In the genomic region with DNA sequence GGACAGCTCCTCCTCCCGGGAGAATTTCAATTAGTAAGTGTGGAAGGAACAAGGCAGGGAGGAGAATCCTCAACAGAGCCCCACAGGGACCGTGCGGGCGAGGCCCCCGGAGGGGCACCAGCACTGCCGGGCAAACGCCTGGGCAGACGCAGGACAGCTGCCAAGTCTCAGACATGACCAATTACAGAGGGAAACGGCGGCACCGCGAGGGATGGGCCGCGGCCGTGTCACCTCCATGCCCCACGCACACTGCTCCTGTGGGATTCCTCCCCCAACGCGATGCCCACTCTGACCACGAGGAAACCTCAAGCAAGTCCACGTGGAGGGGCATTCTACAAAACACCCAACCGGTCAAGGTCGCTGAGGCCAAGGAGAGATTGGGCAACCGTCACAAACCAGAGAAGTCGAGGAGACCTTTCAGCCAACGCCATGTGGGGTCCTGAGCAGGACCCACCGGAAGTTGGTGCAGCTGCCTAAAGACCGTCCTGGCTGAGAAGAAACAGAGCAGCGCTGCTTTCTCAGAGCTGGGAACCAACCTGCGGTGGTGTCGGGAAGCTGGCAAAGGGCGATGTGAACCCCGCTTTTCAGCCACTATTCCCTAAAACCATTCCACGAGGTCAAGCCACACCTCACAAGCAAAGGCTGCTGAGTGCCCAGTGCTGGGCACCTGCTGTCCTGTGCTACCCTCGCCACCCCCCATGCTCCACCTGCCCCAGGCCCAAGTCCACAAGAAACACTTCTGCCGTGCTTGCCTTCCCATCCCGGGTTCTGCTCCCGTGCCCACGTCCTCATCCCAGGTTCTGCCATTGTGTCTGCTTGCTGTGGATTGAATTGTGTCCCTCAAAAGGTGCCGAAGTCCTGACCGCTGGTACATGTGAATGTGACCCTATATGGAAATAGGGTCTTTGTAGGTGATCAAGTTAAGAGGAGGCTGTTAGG, we compare ENCODE assay signal across 23 cellular contexts. TPM values are rescaled to one million over a fixed set of nuclear protein-coding genes. Genes with fewer than 3 reads are reported as not detected.
DNase-seq lines count a peak whose midpoint lies in the region; ATAC-seq, FAIRE-seq and TF ChIP-seq lines count a peak whose summit lies in the region.
"Had no signal": no experiment of that assay in that cellular context is flagged by ENCODE, and none has a peak within 500 bp of the region (broad histone marks: within the 10 kb centered on the region; RNA-seq: fewer than 3 reads in every experiment).

No MANE protein-coding gene starts in this region.

- H3K4me1 Mint-ChIP-seq in activated CD8-positive, alpha-beta T cell treated with anti-CD3 and anti-CD28 coated beads, Interleukin-2, amount 10 ng/mL, durations not matched to agents 7 days and 5 days (ENCODE audit: low read depth): no peaks in the 10 kb centered on the region
- no peaks in the 10 kb centered on the region for H3K4me1 Mint-ChIP-seq in activated CD8-positive, alpha-beta T cell treated with anti-CD3 and anti-CD28 coated beads for 36 hours (ENCODE audit: low read depth)
- H3K4me1 Mint-ChIP-seq in astrocyte (ENCODE audit: low read depth, unreplicated experiment): peaks cover 4% of the 10 kb centered on the region
- H3K4me1 Mint-ChIP-seq: CD14-positive monocyte had no signal

- H3K36me3 ChIP-seq in astrocyte (ENCODE audit: insufficient read depth, low read length) (no peaks in the 10 kb centered on the region), lung (ENCODE audit: control insufficient read depth in 2 of 2, insufficient read depth in 2 of 2, low read length in 2 of 2) (no peaks in the 10 kb centered on the region), sigmoid colon (no peaks in the 10 kb centered on the region)
- H3K36me3 ChIP-seq: Peyer's patch had no signal

- H3K4me1 ChIP-seq in astrocyte (ENCODE audit: insufficient read depth, low read length): no peaks in the 10 kb centered on the region
- H3K4me1 ChIP-seq in lung (ENCODE audit: control insufficient read depth in 2 of 2, insufficient read depth in 2 of 2, low read length in 2 of 2): no peaks in the 10 kb centered on the region
- no peaks in the 10 kb centered on the region for H3K4me1 ChIP-seq in sigmoid colon
- H3K4me1 ChIP-seq: Peyer's patch had no signal

- H3K9me3 ChIP-seq in astrocyte (ENCODE audit: insufficient read depth, low read depth, low read length) (peaks cover 11% of the 10 kb centered on the region), lung (ENCODE audit: control insufficient read depth in 2 of 2, insufficient read depth in 1 of 2, low read length in 1 of 2) (peaks cover 2 to 19% of the 10 kb centered on the region in 2 donors), sigmoid colon (peaks cover 0 to 3% (median 0%) of the 10 kb centered on the region in 4 donors)

- H3K36me3 Mint-ChIP-seq in activated CD8-positive, alpha-beta T cell treated with anti-CD3 and anti-CD28 coated beads, Interleukin-2, amount 10 ng/mL, durations not matched to agents 7 days and 5 days (ENCODE audit: low read depth): no peaks in the 10 kb centered on the region
- H3K36me3 Mint-ChIP-seq in activated CD8-positive, alpha-beta T cell treated with anti-CD3 and anti-CD28 coated beads for 36 hours (ENCODE audit: low read depth): peaks cover 5% of the 10 kb centered on the region
- peaks cover 6% of the 10 kb centered on the region for H3K36me3 Mint-ChIP-seq in astrocyte (ENCODE audit: low read depth, unreplicated experiment)
- H3K36me3 Mint-ChIP-seq: CD14-positive monocyte had no signal

- H2AFZ ChIP-seq in astrocyte (ENCODE audit: low read depth, low read length): no peak overlapping the region
- H2AFZ ChIP-seq: GM23338 had no signal

- CTCF ChIA-PET in activated CD8-positive, alpha-beta T cell treated with anti-CD3 and anti-CD28 coated beads, Interleukin-2, amount 10 ng/mL, durations not matched to agents 7 days and 5 days (lab: Charles Lee): no interaction called here
- CTCF ChIA-PET in activated CD8-positive, alpha-beta T cell treated with anti-CD3 and anti-CD28 coated beads for 36 hours (lab: Charles Lee): no interaction called here

- no peak for TF ChIP-seq POLR2A in sigmoid colon (IDR thresholded peaks at IDR 0.05)

- no peak for TF ChIP-seq CTCF in activated CD8-positive, alpha-beta T cell treated with anti-CD3 and anti-CD28 coated beads for 36 hours (IDR thresholded peaks at IDR 0.05)
- no peak for TF ChIP-seq CTCF in astrocyte (IDR thresholded peaks at IDR 0.05; ENCODE audit: insufficient read depth, low read depth, low read length)
- no peak for TF ChIP-seq CTCF in lung (IDR thresholded peaks at IDR 0.05; ENCODE audit: control extremely low read depth, extremely low read depth)
- no peak for TF ChIP-seq CTCF in sigmoid colon (IDR thresholded peaks at IDR 0.05)

- FAIRE-seq in astrocyte (lab: Jason Lieb, UNC): no peak
- FAIRE-seq: G401.6 had no signal

- H3K27me3 ChIP-seq in astrocyte (ENCODE audit: insufficient read depth, low read length) (no peaks in the 10 kb centered on the region), lung (ENCODE audit: control insufficient read depth, insufficient read depth) (no peaks in the 10 kb centered on the region), sigmoid colon (peaks cover 0 to 14% (median 0%) of the 10 kb centered on the region in 3 donors)
- H3K27me3 ChIP-seq: Peyer's patch had no signal

- H3K27me3 Mint-ChIP-seq in activated CD8-positive, alpha-beta T cell treated with anti-CD3 and anti-CD28 coated beads, Interleukin-2, amount 10 ng/mL, durations not matched to agents 7 days and 5 days (ENCODE audit: low read depth): peaks cover 2% of the 10 kb centered on the region
- peaks cover 3% of the 10 kb centered on the region for H3K27me3 Mint-ChIP-seq in activated CD8-positive, alpha-beta T cell treated with anti-CD3 and anti-CD28 coated beads for 36 hours
- peaks cover 19% of the 10 kb centered on the region for H3K27me3 Mint-ChIP-seq in astrocyte (ENCODE audit: low read depth, unreplicated experiment)

- H3K79me2 ChIP-seq in astrocyte (ENCODE audit: insufficient read depth, low read length): no peaks in the 10 kb centered on the region

- peaks cover 10% of the 10 kb centered on the region for H3K9me3 Mint-ChIP-seq in activated CD8-positive, alpha-beta T cell treated with anti-CD3 and anti-CD28 coated beads, Interleukin-2, amount 10 ng/mL, durations not matched to agents 7 days and 5 days (ENCODE audit: insufficient read depth)
- peaks cover 8% of the 10 kb centered on the region for H3K9me3 Mint-ChIP-seq in activated CD8-positive, alpha-beta T cell treated with anti-CD3 and anti-CD28 coated beads for 36 hours
- peaks cover 20% of the 10 kb centered on the region for H3K9me3 Mint-ChIP-seq in astrocyte (ENCODE audit: unreplicated experiment)

- H3K9ac ChIP-seq in astrocyte (ENCODE audit: low read length): no peak overlapping the region

- intact Hi-C loops in activated CD8-positive, alpha-beta T cell treated with anti-CD3 and anti-CD28 coated beads for 36 hours (cut with micrococcal nuclease): no loop called here
- intact Hi-C loops in sigmoid colon (cut with DNase I): no loop called here

- no peak overlapping the region for H3K27ac ChIP-seq in astrocyte (ENCODE audit: low read depth, low read length)
- H3K27ac ChIP-seq in lung (ENCODE audit: low read depth in 1 of 2, low read length in 1 of 2): no peak overlapping the region
- H3K27ac ChIP-seq in sigmoid colon: no peak overlapping the region
- H3K27ac ChIP-seq: Peyer's patch had no signal

- H3K4me2 ChIP-seq in astrocyte (ENCODE audit: low read length): no peak overlapping the region
- H3K4me2 ChIP-seq: GM23338 had no signal

- TF ChIP-seq EP300 in sigmoid colon (IDR thresholded peaks at IDR 0.05): no peak

- no peak overlapping the region for H3K4me3 ChIP-seq in astrocyte (ENCODE audit: insufficient read depth, low read depth, low read length)
- H3K4me3 ChIP-seq in lung: no peak overlapping the region
- H3K4me3 ChIP-seq in sigmoid colon: no peak overlapping the region
- H3K4me3 ChIP-seq: GM23338, Peyer's patch had no signal

- H3K27ac Mint-ChIP-seq in activated CD8-positive, alpha-beta T cell treated with anti-CD3 and anti-CD28 coated beads, Interleukin-2, amount 10 ng/mL, durations not matched to agents 7 days and 5 days: no peak overlapping the region
- no peak overlapping the region for H3K27ac Mint-ChIP-seq in activated CD8-positive, alpha-beta T cell treated with anti-CD3 and anti-CD28 coated beads for 36 hours
- H3K27ac Mint-ChIP-seq in astrocyte (ENCODE audit: unreplicated experiment): peak overlapping the region; percentile 44
- H3K27ac Mint-ChIP-seq: GM23338 had no signal

- ATAC-seq in activated CD8-positive, alpha-beta T cell treated with anti-CD3 and anti-CD28 coated beads, Interleukin-2, amount 10 ng/mL, durations not matched to agents 7 days and 5 days: no peak
- ATAC-seq in activated CD8-positive, alpha-beta T cell treated with anti-CD3 and anti-CD28 coated beads for 36 hours: no peak
- ATAC-seq in lung (ENCODE audit: insufficient read depth, low FRiP score) (no peak), HG02588 (IDR thresholded peaks at IDR 0.05; ENCODE audit: unreplicated experiment) (no peak), GM18498 (IDR thresholded peaks at IDR 0.05; ENCODE audit: unreplicated experiment) (no peak)
- ATAC-seq: GM23338, HCT116 had no signal

- peak; percentile 17 for DNase-seq in activated CD8-positive, alpha-beta T cell treated with anti-CD3 and anti-CD28 coated beads, Interleukin-2, amount 10 ng/mL, durations not matched to agents 7 days and 5 days
- DNase-seq in activated CD8-positive, alpha-beta T cell treated with anti-CD3 and anti-CD28 coated beads for 36 hours: no peak
- DNase-seq in astrocyte (ENCODE audit: low read depth): no peak
- DNase-seq in lung (ENCODE audit: low spot score): peak; percentile 27
- DNase-seq in sigmoid colon: peak; percentile 57
- DNase-seq in activated CD4-positive, alpha-beta T cell treated with anti-CD3 and anti-CD28 coated beads for 1 hour: no peak
- DNase-seq: 8988T, DMS 273 treated with DMSO at 0.1 percent for 48 hours, MM.1S, NCI-H1092, NCI-H146, NCI-H2081, NCI-H2171 treated with DMSO at 0.1 percent for 48 hours, NCI-H446 treated with DMSO at 0.1 percent for 48 hours had no signal

- H3K4me3 Mint-ChIP-seq in activated CD8-positive, alpha-beta T cell treated with anti-CD3 and anti-CD28 coated beads, Interleukin-2, amount 10 ng/mL, durations not matched to agents 7 days and 5 days: no peak overlapping the region
- no peak overlapping the region for H3K4me3 Mint-ChIP-seq in activated CD8-positive, alpha-beta T cell treated with anti-CD3 and anti-CD28 coated beads for 36 hours
- H3K4me3 Mint-ChIP-seq in astrocyte (ENCODE audit: unreplicated experiment): no peak overlapping the region
- H3K4me3 Mint-ChIP-seq: CD14-positive monocyte, GM23338 had no signal

- 92 to 94% methylated on average over 40 of the region's 40 CpGs for WGBS in lung, 2 donors
- 90 to 91% methylated on average over 40 of the region's 40 CpGs for WGBS in sigmoid colon, 2 donors

- POLR2A ChIA-PET in activated CD8-positive, alpha-beta T cell treated with anti-CD3 and anti-CD28 coated beads, Interleukin-2, amount 10 ng/mL, durations not matched to agents 7 days and 5 days (lab: Charles Lee): no interaction called here
- POLR2A ChIA-PET in activated CD8-positive, alpha-beta T cell treated with anti-CD3 and anti-CD28 coated beads for 36 hours (lab: Charles Lee): no interaction called here

- no peaks in the 10 kb centered on the region for H4K20me1 ChIP-seq in astrocyte (ENCODE audit: insufficient read depth, low read length)

RNA-seq across cellular contexts. Expression of a gene that starts 1.4 kb away (rescaled TPM):
- not detected for total RNA-seq in activated CD8-positive, alpha-beta T cell treated with anti-CD3 and anti-CD28 coated beads, Interleukin-2, amount 10 ng/mL, durations not matched to agents 7 days and 5 days
- total RNA-seq in activated CD8-positive, alpha-beta T cell treated with anti-CD3 and anti-CD28 coated beads for 36 hours: not detected
- total RNA-seq in astrocyte (not detected in 2 replicates), lung (not detected), sigmoid colon (not detected)
- polyA plus RNA-seq in lung (not detected), sigmoid colon (not detected)
- total RNA-seq: GM23338, LHCN-M2, Peyer's patch had no signal
- polyA plus RNA-seq: AG04450, CD14-positive monocyte, GM23338 had no signal

RNA-seq across cellular contexts. Expression of a gene that starts 8.3 kb away (rescaled TPM):
- total RNA-seq in activated CD8-positive, alpha-beta T cell treated with anti-CD3 and anti-CD28 coated beads, Interleukin-2, amount 10 ng/mL, durations not matched to agents 7 days and 5 days: not detected
- not detected for total RNA-seq in activated CD8-positive, alpha-beta T cell treated with anti-CD3 and anti-CD28 coated beads for 36 hours
- total RNA-seq in astrocyte: not detected in 2 replicates
- not detected for total RNA-seq in lung
- not detected for polyA plus RNA-seq in lung
- not detected for total RNA-seq in sigmoid colon
- polyA plus RNA-seq in sigmoid colon: not detected
- total RNA-seq: GM23338, LHCN-M2, Peyer's patch had no signal
- polyA plus RNA-seq: AG04450, CD14-positive monocyte, GM23338 had no signal

RNA-seq across cellular contexts. Expression of a gene that starts 13.5 kb away (rescaled TPM):
- not detected for total RNA-seq in activated CD8-positive, alpha-beta T cell treated with anti-CD3 and anti-CD28 coated beads, Interleukin-2, amount 10 ng/mL, durations not matched to agents 7 days and 5 days
- not detected for total RNA-seq in activated CD8-positive, alpha-beta T cell treated with anti-CD3 and anti-CD28 coated beads for 36 hours
- total RNA-seq in astrocyte (not detected in 2 replicates), lung (not detected), sigmoid colon (under 1 TPM in 1 of 4 donors, not detected in 3; 0.66 TPM)
- polyA plus RNA-seq in lung (not detected), sigmoid colon (not detected)
- total RNA-seq: GM23338, LHCN-M2, Peyer's patch had no signal
- polyA plus RNA-seq: AG04450, CD14-positive monocyte, GM23338 had no signal

RNA-seq across cellular contexts. Expression of a gene that starts 20.2 kb away (rescaled TPM):
- total RNA-seq in activated CD8-positive, alpha-beta T cell treated with anti-CD3 and anti-CD28 coated beads, Interleukin-2, amount 10 ng/mL, durations not matched to agents 7 days and 5 days: not detected
- not detected for total RNA-seq in activated CD8-positive, alpha-beta T cell treated with anti-CD3 and anti-CD28 coated beads for 36 hours
- not detected in 2 replicates for total RNA-seq in astrocyte
- not detected for total RNA-seq in lung
- polyA plus RNA-seq in lung: not detected
- not detected for total RNA-seq in sigmoid colon
- not detected for polyA plus RNA-seq in sigmoid colon
- total RNA-seq: GM23338, LHCN-M2, Peyer's patch had no signal
- polyA plus RNA-seq: AG04450, CD14-positive monocyte, GM23338 had no signal

RNA-seq across cellular contexts. Expression of a gene that starts 20.8 kb away (rescaled TPM):
- total RNA-seq in activated CD8-positive, alpha-beta T cell treated with anti-CD3 and anti-CD28 coated beads, Interleukin-2, amount 10 ng/mL, durations not matched to agents 7 days and 5 days: not detected
- not detected for total RNA-seq in activated CD8-positive, alpha-beta T cell treated with anti-CD3 and anti-CD28 coated beads for 36 hours
- total RNA-seq in astrocyte (not detected in 2 replicates), lung (not detected), sigmoid colon (not detected)
- polyA plus RNA-seq in lung (not detected), sigmoid colon (not detected)
- total RNA-seq: GM23338, LHCN-M2, Peyer's patch had no signal
- polyA plus RNA-seq: AG04450, CD14-positive monocyte had no signal

Comparison
In these comparisons a context has a peak if more than half of its experiments do, and no peak if none do; other contexts are left out.
1. DNase-seq: peak in activated CD8-positive, alpha-beta T cell treated with anti-CD3 and anti-CD28 coated beads, Interleukin-2, amount 10 ng/mL, durations not matched to agents 7 days and 5 days (single experiment), lung (single experiment) and sigmoid colon (single experiment); none in activated CD8-positive, alpha-beta T cell treated with anti-CD3 and anti-CD28 coated beads for 36 hours (single experiment), astrocyte (single experiment) and activated CD4-positive, alpha-beta T cell treated with anti-CD3 and anti-CD28 coated beads for 1 hour (single experiment).